Comparison of ENCODE assay signal across 1 cellular context in the genomic region with DNA sequence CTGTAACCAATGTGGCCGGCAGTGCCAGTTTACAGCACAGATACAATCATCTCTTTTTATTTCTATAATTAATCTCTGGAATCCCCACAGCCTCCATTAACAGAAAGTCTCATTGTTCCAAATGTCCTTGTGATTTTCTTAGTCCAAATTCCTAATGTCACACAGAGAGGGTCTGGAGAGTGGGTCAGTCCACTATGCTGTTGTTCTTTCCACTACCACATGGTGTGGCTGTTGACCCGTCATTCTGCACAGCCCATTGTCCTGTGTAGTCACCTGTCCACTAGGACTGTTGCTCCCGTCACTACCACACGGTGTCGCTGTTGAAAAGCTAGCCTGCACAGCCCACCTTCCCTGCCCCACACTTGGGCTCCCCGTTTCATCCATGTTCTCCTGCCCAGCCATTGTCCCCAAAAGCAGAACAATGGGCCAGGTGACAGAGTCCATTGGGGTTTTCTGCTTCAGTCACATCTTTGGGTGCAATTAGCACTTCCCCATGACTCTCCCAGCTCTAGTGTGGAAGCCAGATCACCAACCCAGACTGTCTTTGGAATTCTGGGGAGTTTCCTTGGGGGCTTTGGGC.
TF ChIP-seq lines count a peak whose summit lies in the region.

No MANE protein-coding gene starts in this region.

TF ChIP-seq in HEK293T, 16 proteins besides CTCF, POLR2A, EP300 and RAD21 (continued from another document):
- no peak for TF ChIP-seq FOXM1 (IDR thresholded peaks at IDR 0.05; ENCODE audit: borderline replicate concordance)
- no peak for TF ChIP-seq SUZ12 (IDR thresholded peaks at IDR 0.05)
- no peak for TF ChIP-seq ELF4 (IDR thresholded peaks at IDR 0.05)
- TF ChIP-seq NFRKB (IDR thresholded peaks at IDR 0.05) = no peak
